8 cellular contexts compared by ENCODE assay signal in the genomic region with DNA sequence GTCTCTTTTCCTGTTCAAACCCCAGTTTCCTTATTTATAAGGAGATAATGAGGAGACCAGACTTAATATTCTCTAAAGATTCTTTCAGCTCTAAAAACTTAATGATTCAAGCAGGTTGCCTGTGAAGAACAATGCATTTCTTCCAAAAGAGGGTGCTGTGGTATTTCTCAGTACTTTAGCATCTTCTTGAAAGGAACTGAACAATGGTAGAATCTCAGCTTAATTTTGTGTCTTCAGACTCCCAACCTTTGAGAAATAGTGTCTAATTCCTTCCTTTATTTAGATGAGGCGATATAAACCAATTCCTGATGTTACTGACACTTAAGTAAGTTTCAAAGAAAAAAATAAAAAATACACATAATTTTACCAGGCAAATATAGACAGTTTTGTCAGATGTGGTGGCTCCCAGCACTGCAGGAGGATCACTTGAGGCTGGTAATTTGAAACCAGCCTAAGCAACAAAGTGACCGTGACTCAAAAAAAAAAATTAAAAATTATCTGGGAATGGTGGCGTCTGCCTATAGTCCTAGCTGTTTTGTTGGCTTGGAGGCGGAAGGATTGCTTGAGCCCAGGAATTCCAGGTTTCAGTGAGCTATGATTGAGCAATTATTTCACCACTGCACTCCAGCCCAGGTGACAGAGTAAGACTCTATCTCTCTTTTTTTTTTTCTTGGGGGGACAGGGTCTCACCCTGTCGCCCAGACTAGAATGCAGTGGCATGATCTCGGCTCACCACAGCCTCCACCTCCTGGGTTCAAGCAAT.
DNase-seq lines count a peak whose midpoint lies in the region; ATAC-seq and TF ChIP-seq lines count a peak whose summit lies in the region.

No MANE protein-coding gene starts in this region.

- intact Hi-C loops in sciatic nerve (cut with DNase I): no loop called here

- peak overlapping the region; percentile 2 for H3K27ac Mint-ChIP-seq in activated naive CD8-positive, alpha-beta T cell treated with anti-CD3 and anti-CD28 coated beads, Interleukin-2, amount 10 ng/mL, durations not matched to agents 7 days and 5 days
- H3K27ac Mint-ChIP-seq in activated naive CD8-positive, alpha-beta T cell treated with anti-CD3 and anti-CD28 coated beads for 36 hours: no peak overlapping the region

- ATAC-seq in activated naive CD8-positive, alpha-beta T cell treated with anti-CD3 and anti-CD28 coated beads, Interleukin-2, amount 10 ng/mL, durations not matched to agents 7 days and 5 days (ENCODE audit: low read depth): no peak
- ATAC-seq in sciatic nerve (peak; percentile 82), HG03432 (IDR thresholded peaks at IDR 0.05; ENCODE audit: unreplicated experiment) (no peak), GM18520 (IDR thresholded peaks at IDR 0.05; ENCODE audit: unreplicated experiment) (no peak)

- H3K4me1 Mint-ChIP-seq in activated naive CD8-positive, alpha-beta T cell treated with anti-CD3 and anti-CD28 coated beads, Interleukin-2, amount 10 ng/mL, durations not matched to agents 7 days and 5 days: peaks cover 9% of the 10 kb centered on the region
- H3K4me1 Mint-ChIP-seq in activated naive CD8-positive, alpha-beta T cell treated with anti-CD3 and anti-CD28 coated beads for 36 hours: peaks cover 5% of the 10 kb centered on the region

- no peaks in the 10 kb centered on the region for H3K9me3 Mint-ChIP-seq in activated naive CD8-positive, alpha-beta T cell treated with anti-CD3 and anti-CD28 coated beads, Interleukin-2, amount 10 ng/mL, durations not matched to agents 7 days and 5 days
- no peaks in the 10 kb centered on the region for H3K9me3 Mint-ChIP-seq in activated naive CD8-positive, alpha-beta T cell treated with anti-CD3 and anti-CD28 coated beads for 36 hours

- TF ChIP-seq CTCF in foreskin fibroblast (IDR thresholded peaks at IDR 0.05; ENCODE audit: low read depth, low read length): peak; percentile 64

- POLR2A ChIA-PET in activated naive CD8-positive, alpha-beta T cell treated with anti-CD3 and anti-CD28 coated beads, Interleukin-2, amount 10 ng/mL, durations not matched to agents 7 days and 5 days (lab: Charles Lee): interaction anchor here (0.8 to 1.2 kb wide), 2 partner anchors 190 to 201 kb away, joined by 3 to 7 read pairs; a partner anchor contains a TSS

- H3K36me3 Mint-ChIP-seq in activated naive CD8-positive, alpha-beta T cell treated with anti-CD3 and anti-CD28 coated beads, Interleukin-2, amount 10 ng/mL, durations not matched to agents 7 days and 5 days: peaks cover 13% of the 10 kb centered on the region
- H3K36me3 Mint-ChIP-seq in activated naive CD8-positive, alpha-beta T cell treated with anti-CD3 and anti-CD28 coated beads for 36 hours: peaks cover 8% of the 10 kb centered on the region

- H3K4me3 Mint-ChIP-seq in activated naive CD8-positive, alpha-beta T cell treated with anti-CD3 and anti-CD28 coated beads, Interleukin-2, amount 10 ng/mL, durations not matched to agents 7 days and 5 days: no peak overlapping the region
- no peak overlapping the region for H3K4me3 Mint-ChIP-seq in activated naive CD8-positive, alpha-beta T cell treated with anti-CD3 and anti-CD28 coated beads for 36 hours

- no peak for DNase-seq in activated naive CD8-positive, alpha-beta T cell treated with anti-CD3 and anti-CD28 coated beads, Interleukin-2, amount 10 ng/mL, durations not matched to agents 7 days and 5 days
- no peak for DNase-seq in activated naive CD8-positive, alpha-beta T cell treated with anti-CD3 and anti-CD28 coated beads for 36 hours
- DNase-seq in RPMI7951 (ENCODE audit: low read depth) (peak; percentile 39), foreskin fibroblast (peak; percentile 42 to 73), sciatic nerve (ENCODE audit: low spot score) (no peak), NCI-H187 treated with DMSO at 0.1 percent for 48 hours (lab: John Stamatoyannopoulos, UW) (no peak)

- no peak overlapping the region for H3K4me3 ChIP-seq in foreskin fibroblast (ENCODE audit: low read depth in 1 of 2, low read length in 2 of 2)

- no peaks in the 10 kb centered on the region for H3K27me3 Mint-ChIP-seq in activated naive CD8-positive, alpha-beta T cell treated with anti-CD3 and anti-CD28 coated beads, Interleukin-2, amount 10 ng/mL, durations not matched to agents 7 days and 5 days
- H3K27me3 Mint-ChIP-seq in activated naive CD8-positive, alpha-beta T cell treated with anti-CD3 and anti-CD28 coated beads for 36 hours: no peaks in the 10 kb centered on the region

Comparison
In these comparisons a context has a peak if more than half of its experiments do, and no peak if none do; other contexts are left out.
1. DNase-seq: peak in RPMI7951 (single experiment) and foreskin fibroblast (2 of 2); none in activated naive CD8-positive, alpha-beta T cell treated with anti-CD3 and anti-CD28 coated beads, Interleukin-2, amount 10 ng/mL, durations not matched to agents 7 days and 5 days (single experiment), activated naive CD8-positive, alpha-beta T cell treated with anti-CD3 and anti-CD28 coated beads for 36 hours (single experiment), sciatic nerve (single experiment) and NCI-H187 treated with DMSO at 0.1 percent for 48 hours (single experiment).